ENCODE assay signal across 28 cellular contexts in the genomic region with DNA sequence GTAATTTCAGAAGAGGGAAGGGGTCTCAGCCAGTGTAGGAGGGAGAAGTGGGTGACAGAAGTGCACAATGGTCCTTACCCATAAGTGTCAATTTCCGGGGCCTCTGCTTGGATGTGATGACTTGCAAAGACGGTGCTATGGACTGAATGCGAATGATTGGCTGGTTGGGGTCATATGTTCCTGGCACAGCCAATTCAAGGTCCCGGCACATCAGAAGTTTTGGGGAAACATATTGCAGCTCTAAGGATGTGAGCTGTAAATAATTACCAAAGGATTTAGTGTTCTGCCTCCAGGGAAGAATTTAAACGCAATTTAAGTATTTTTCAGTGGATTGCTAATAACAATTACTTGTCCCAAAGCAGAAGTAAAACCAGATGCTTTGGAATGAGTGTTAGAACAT.
"Had no signal": no experiment of that assay in that cellular context is flagged by ENCODE, and none has a peak within 500 bp of the region (broad histone marks: within the 10 kb centered on the region; RNA-seq: fewer than 3 reads in every experiment).

No MANE protein-coding gene starts in this region.

- H3K27ac Mint-ChIP-seq: activated naive CD4-positive, alpha-beta T cell treated with anti-CD3 and anti-CD28 coated beads, Interleukin-2, amount 10 ng/mL, durations not matched to agents 7 days and 5 days; effector memory CD8-positive, alpha-beta T cell; memory B cell; nephron progenitor cell; T-cell; T-helper 2 cell treated with Interferon-gamma antibody and Interleukin-4, amounts not matched to agents 5 μg/mL and 100 μg/mL, for 36 hours had no signal

- H3K27ac ChIP-seq: esophagus muscularis mucosa, heart right ventricle, pancreas, psoas muscle, stomach, suprapubic skin, transverse colon, uterus, VCaP had no signal

- H3K4me3 ChIP-seq: esophagus muscularis mucosa, heart right ventricle, pancreas, psoas muscle, stomach, suprapubic skin, transverse colon, uterus had no signal

- H3K9me3 Mint-ChIP-seq: activated naive CD4-positive, alpha-beta T cell treated with anti-CD3 and anti-CD28 coated beads, Interleukin-2, amount 10 ng/mL, durations not matched to agents 7 days and 5 days; brain; central memory CD8-positive, alpha-beta T cell; effector memory CD8-positive, alpha-beta T cell; memory B cell; nephron progenitor cell; T-cell; T-helper 2 cell treated with Interferon-gamma antibody and Interleukin-4, amounts not matched to agents 5 μg/mL and 100 μg/mL, for 36 hours had no signal

- H3K27me3 ChIP-seq: esophagus muscularis mucosa, heart right ventricle, pancreas, stomach, suprapubic skin, transverse colon, uterus had no signal

- H3K4me1 Mint-ChIP-seq: activated naive CD4-positive, alpha-beta T cell treated with anti-CD3 and anti-CD28 coated beads, Interleukin-2, amount 10 ng/mL, durations not matched to agents 7 days and 5 days; brain; central memory CD8-positive, alpha-beta T cell; memory B cell; nephron progenitor cell; T-cell had no signal

- H3K27me3 Mint-ChIP-seq: activated naive CD4-positive, alpha-beta T cell treated with anti-CD3 and anti-CD28 coated beads, Interleukin-2, amount 10 ng/mL, durations not matched to agents 7 days and 5 days; brain; central memory CD8-positive, alpha-beta T cell; effector memory CD8-positive, alpha-beta T cell; memory B cell; T-cell had no signal

- H3K4me3 Mint-ChIP-seq: activated naive CD4-positive, alpha-beta T cell treated with anti-CD3 and anti-CD28 coated beads, Interleukin-2, amount 10 ng/mL, durations not matched to agents 7 days and 5 days; brain; central memory CD8-positive, alpha-beta T cell; effector memory CD8-positive, alpha-beta T cell; memory B cell; nephron progenitor cell; T-cell; T-helper 2 cell treated with Interferon-gamma antibody and Interleukin-4, amounts not matched to agents 5 μg/mL and 100 μg/mL, for 36 hours had no signal

- ATAC-seq: effector memory CD8-positive, alpha-beta T cell; heart right ventricle; left colon; pancreas; psoas muscle; right cardiac atrium; T-cell had no signal

- FAIRE-seq: colon, keratinocyte, pancreas had no signal

- H3K36me3 ChIP-seq: uterus had no signal

- H3K4me1 ChIP-seq: esophagus muscularis mucosa, pancreas, psoas muscle, stomach, suprapubic skin, transverse colon, uterus had no signal

- DNase-seq: activated CD4-positive, alpha-beta T cell treated with anti-CD3 and anti-CD28 coated beads, Interleukin-2, amount 50 U/mL, for 1 hour; activated CD4-positive, CD25-positive, alpha-beta regulatory T cell treated with anti-CD3 and anti-CD28 coated beads, Interleukin-2, amount 50 U/mL, for 72 hours; activated CD8-positive, alpha-beta memory T cell treated with anti-CD3 and anti-CD28 coated beads for 24 hours; activated CD8-positive, alpha-beta memory T cell treated with anti-CD3 and anti-CD28 coated beads, Interleukin-2, amount 50 U/mL, for 4 hours; activated naive CD4-positive, alpha-beta T cell treated with anti-CD3 and anti-CD28 coated beads, Interleukin-2, amount 10 ng/mL, durations not matched to agents 7 days and 5 days; activated T-cell treated with anti-CD3 and anti-CD28 coated beads, Interleukin-2, amount 50 U/mL, for 48 hours; aorta; effector memory CD8-positive, alpha-beta T cell; heart right ventricle; left colon; nephron progenitor cell; pancreas; psoas muscle; right cardiac atrium; stimulated activated CD4-positive, alpha-beta T cell treated with anti-CD3 and anti-CD28 coated beads, Interleukin-1b, Interleukin-23, amount 100 ng/mL, for 48 hours; stomach; T-cell; transverse colon; uterus had no signal

- H3K9me3 ChIP-seq: esophagus muscularis mucosa, heart right ventricle, pancreas, psoas muscle, stomach, suprapubic skin, transverse colon, uterus had no signal
